ENCODE assay signal across 8 cellular contexts in genomic region chr2:112821142-112821541, GRCh38. TPM values are rescaled to one million over a fixed set of nuclear protein-coding genes. Genes with fewer than 3 reads are reported as not detected.
A peak's percentile ranks its signal among the peaks of the same experiment; 100 is the strongest.
DNase-seq lines count a peak whose midpoint lies in the region; ATAC-seq and TF ChIP-seq lines count a peak whose summit lies in the region.

No MANE protein-coding gene starts in this region.

- no peak overlapping the region for H3K4ac ChIP-seq in trophoblast cell (ENCODE audit: low read depth, low read length)

- H3K23ac ChIP-seq in trophoblast cell (ENCODE audit: low read length) = no peak overlapping the region

- H3K27me3 Mint-ChIP-seq in endodermal cell (ENCODE audit: insufficient read depth) (peaks cover 3% of the 10 kb centered on the region), chondrocyte (ENCODE audit: low read depth) (no peaks in the 10 kb centered on the region)

- no peaks in the 10 kb centered on the region for H3K4me1 ChIP-seq in endodermal cell (ENCODE audit: control insufficient read depth, insufficient read depth, low read length)
- no peaks in the 10 kb centered on the region for H3K4me1 ChIP-seq in trophoblast cell (ENCODE audit: control insufficient read depth in 1 of 2, insufficient read depth in 2 of 2, low read length in 2 of 2)

- H2BK120ac ChIP-seq in trophoblast cell (ENCODE audit: insufficient read depth, low read length, poor library complexity) = no peak overlapping the region

- no peak overlapping the region for H3K18ac ChIP-seq in trophoblast cell (ENCODE audit: low read length)

- H3K36me3 ChIP-seq in endodermal cell (ENCODE audit: control insufficient read depth, insufficient read depth, low read length) (no peaks in the 10 kb centered on the region), trophoblast cell (ENCODE audit: control insufficient read depth in 1 of 2, insufficient read depth in 2 of 2, low read length in 2 of 2) (no peaks in the 10 kb centered on the region)

- no peak overlapping the region for H3K14ac ChIP-seq in trophoblast cell (ENCODE audit: low read length)

- H4K8ac ChIP-seq in trophoblast cell (ENCODE audit: low read depth, low read length) = no peak overlapping the region

- no peak overlapping the region for H2BK12ac ChIP-seq in trophoblast cell (ENCODE audit: low read length)

- H3K79me1 ChIP-seq in trophoblast cell (ENCODE audit: low read length) = no peaks in the 10 kb centered on the region

- H3K4me3 Mint-ChIP-seq in endodermal cell (no peak overlapping the region), chondrocyte (ENCODE audit: unreplicated experiment) (no peak overlapping the region)

- H3K27ac Mint-ChIP-seq in endodermal cell (no peak overlapping the region), chondrocyte (ENCODE audit: unreplicated experiment) (no peak overlapping the region)

- 74 to 82% methylated on average over 3 to 4 of the region's 5 CpGs for WGBS in endodermal cell (ENCODE audit: insufficient coverage in 1 of 2, insufficient read length in 1 of 2), 2 experiments
- WGBS in trophoblast cell (ENCODE audit: extremely low coverage, insufficient coverage, insufficient read length) = no CpG with 5 or more reads among the region's 5 CpGs

- H2BK5ac ChIP-seq in trophoblast cell (ENCODE audit: low read depth, low read length, poor library complexity) = no peak overlapping the region

- no peaks in the 10 kb centered on the region for H3K27me3 ChIP-seq in endodermal cell (ENCODE audit: control insufficient read depth, insufficient read depth, low read length, poor library complexity, severe bottlenecking)
- H3K27me3 ChIP-seq in trophoblast cell (ENCODE audit: insufficient read depth, low read length) = no peaks in the 10 kb centered on the region

- no peak overlapping the region for H4K12ac ChIP-seq in trophoblast cell (ENCODE audit: low read depth, low read length)

- H3K27ac ChIP-seq in endodermal cell (ENCODE audit: low read depth, low read length) = no peak overlapping the region
- H3K27ac ChIP-seq in trophoblast cell (ENCODE audit: low read depth, low read length) = no peak overlapping the region

- TF ChIP-seq CTCF in endodermal cell (conservative IDR thresholded peaks at IDR 0.05) (no peak), chondrocyte (IDR thresholded peaks at IDR 0.05) (no peak)

- H3K4me1 Mint-ChIP-seq in endodermal cell (peaks cover 2% of the 10 kb centered on the region), chondrocyte (ENCODE audit: low read depth) (peaks cover 20% of the 10 kb centered on the region)

- H3K36me3 Mint-ChIP-seq in endodermal cell (ENCODE audit: low read depth) (no peaks in the 10 kb centered on the region), chondrocyte (ENCODE audit: low read depth) (no peaks in the 10 kb centered on the region)

- no peak overlapping the region for H2AK5ac ChIP-seq in trophoblast cell (ENCODE audit: low read length)

- no peak overlapping the region for H4K91ac ChIP-seq in trophoblast cell (ENCODE audit: low read depth, low read length)

- H3K9ac ChIP-seq in endodermal cell (ENCODE audit: extremely low read depth, low read length, poor library complexity, severe bottlenecking) (no peak overlapping the region), trophoblast cell (ENCODE audit: low read length) (no peak overlapping the region)

- H3K79me2 ChIP-seq in trophoblast cell (ENCODE audit: control insufficient read depth, insufficient read depth, low read length, poor library complexity) = no peaks in the 10 kb centered on the region

- ATAC-seq in GM18498 (IDR thresholded peaks at IDR 0.05; ENCODE audit: unreplicated experiment) (peak; percentile 76), GM21367 (IDR thresholded peaks at IDR 0.05; ENCODE audit: unreplicated experiment) (peak; percentile 59), HG03469 (IDR thresholded peaks at IDR 0.05; ENCODE audit: unreplicated experiment) (peak; percentile 85), esophagus mucosa (no peak)

- H3K9me3 Mint-ChIP-seq in endodermal cell (peaks cover 3% of the 10 kb centered on the region), chondrocyte (ENCODE audit: low read depth) (no peaks in the 10 kb centered on the region)

- H2AFZ ChIP-seq in trophoblast cell (ENCODE audit: insufficient read depth, low read length, poor library complexity) = no peak overlapping the region

- no peak overlapping the region for H3K4me2 ChIP-seq in trophoblast cell (ENCODE audit: low read length)

- peak; percentile 44 for DNase-seq in endodermal cell
- DNase-seq in trophoblast cell = no peak
- no peak for DNase-seq in foreskin melanocyte
- no peak for DNase-seq in chondrocyte (ENCODE audit: low spot score)

- H3K4me3 ChIP-seq in endodermal cell (ENCODE audit: low read length) = no peak overlapping the region
- H3K4me3 ChIP-seq in trophoblast cell (ENCODE audit: low read depth, low read length) = no peak overlapping the region

- H3K9me3 ChIP-seq in endodermal cell (ENCODE audit: control insufficient read depth, low read length) (no peaks in the 10 kb centered on the region), trophoblast cell (ENCODE audit: insufficient read depth, low read depth, low read length) (peaks cover 2% of the 10 kb centered on the region)

RNA-seq across cellular contexts. Expression of gene IL1B, which starts 15.4 kb away (rescaled TPM):
- total RNA-seq in endodermal cell (not detected), esophagus mucosa (4.1 TPM), chondrocyte (not detected in 3 replicates)
- not detected for polyA plus RNA-seq in endodermal cell (2013, experiment 1 of 2)
- polyA plus RNA-seq in endodermal cell (2013, experiment 2 of 2) = not detected
- not detected in 2 replicates for polyA plus RNA-seq in trophoblast cell (2013)

RNA-seq across cellular contexts. Expression of gene IL1A, which starts 36.8 kb away (rescaled TPM):
- total RNA-seq in endodermal cell (1 to 10 TPM in 1 of 2 donors, under 1 TPM in 1; 0.73 to 1.0 TPM), esophagus mucosa (9.4 TPM), chondrocyte (not detected in 3 replicates)
- 0.21 TPM for polyA plus RNA-seq in endodermal cell (2013, experiment 1 of 2)
- polyA plus RNA-seq in endodermal cell (2013, experiment 2 of 2) = 0.25 TPM
- polyA plus RNA-seq in trophoblast cell (2013) = 0.05 and 0.07 TPM in 2 replicates

RNA-seq across cellular contexts. Expression of gene CKAP2L, which starts 56.7 kb away (rescaled TPM):
- total RNA-seq in endodermal cell = 10 to 100 TPM; 20.1 to 30.3 TPM
- 29.4 TPM for polyA plus RNA-seq in endodermal cell (2013, experiment 1 of 2)
- 34.1 TPM for polyA plus RNA-seq in endodermal cell (2013, experiment 2 of 2)
- polyA plus RNA-seq in trophoblast cell (2013) = 8.8 and 9.8 TPM in 2 replicates
- total RNA-seq in esophagus mucosa = 14.0 TPM
- 3.4 to 6.1 TPM (median 5.1 TPM) in 3 replicates for total RNA-seq in chondrocyte
